Comparison of ENCODE assay signal across 1 cellular context in genomic region chr1:207321045-207321789, GRCh38.
TF ChIP-seq lines count a peak whose summit lies in the region.

Gene CD55 (plus strand): TSS chr1:207321678. CDS start chr1:207321766, 88 bp downstream.

TF ChIP-seq in K562, 482 proteins besides CTCF, POLR2A, EP300 and RAD21 (continued from another document):
- TF ChIP-seq RBM15 (IDR thresholded peaks at IDR 0.05; ENCODE audit: insufficient read depth, low read length) (no peak), NFYB (IDR thresholded peaks at IDR 0.05; ENCODE audit: extremely low read depth, insufficient read length) (no peak), SREBF1 (IDR thresholded peaks at IDR 0.05; ENCODE audit: borderline replicate concordance, low read depth, low read length) (no peak), ZNF354B (CRISPR knock-in tag; IDR thresholded peaks at IDR 0.05) (no peak), NFE2L1 (tag; IDR thresholded peaks at IDR 0.05; ENCODE audit: borderline replicate concordance, low read depth) (no peak), U2AF2 (optimal IDR thresholded peaks at IDR 0.05; ENCODE audit: low read depth, low read length) (no peak), MITF (IDR thresholded peaks at IDR 0.05) (peak; percentile 25; the same call in 1 of the 2 replicates), MIER1 (IDR thresholded peaks at IDR 0.05; ENCODE audit: low read depth) (no peak), ZBTB1 (CRISPR knock-in tag; IDR thresholded peaks at IDR 0.05; ENCODE audit: borderline replicate concordance, low read depth) (peak; percentile 98), ZNF384 (IDR thresholded peaks at IDR 0.05; ENCODE audit: low read depth, low read length) (no peak; the same call in 1 of the 2 replicates), IFI16 (CRISPR knock-in tag; IDR thresholded peaks at IDR 0.05) (no peak), NUFIP1 (IDR thresholded peaks at IDR 0.05; ENCODE audit: partially characterized antibody) (no peak), ATF3 (IDR thresholded peaks at IDR 0.05) (peak; percentile 85), ATF3 (CRISPR knock-in tag; conservative IDR thresholded peaks at IDR 0.05) (peak; percentile 68; the same call in 1 of the 2 replicates), CREB5 (CRISPR knock-in tag; IDR thresholded peaks at IDR 0.05) (no peak), ZSCAN29 (IDR thresholded peaks at IDR 0.05) (no peak), PYGO2 (tag; IDR thresholded peaks at IDR 0.05) (no peak), SNIP1 (IDR thresholded peaks at IDR 0.05; ENCODE audit: low read depth) (no peak), HMG20A (CRISPR knock-in tag; conservative IDR thresholded peaks at IDR 0.05) (no peak), ZNF518B (CRISPR knock-in tag; IDR thresholded peaks at IDR 0.05) (no peak), BCOR (IDR thresholded peaks at IDR 0.05) (peak; percentile 69; the same call in 1 of the 2 replicates), ZNF146 (CRISPR knock-in tag; IDR thresholded peaks at IDR 0.05; ENCODE audit: unreplicated experiment) (no peak), HES1 (IDR thresholded peaks at IDR 0.05; ENCODE audit: low read depth) (peak; percentile 82), NR3C1 (CRISPR knock-in tag; IDR thresholded peaks at IDR 0.05) (no peak), OTX1 (CRISPR knock-in tag; IDR thresholded peaks at IDR 0.05) (no peak), MXD1 (CRISPR knock-in tag; IDR thresholded peaks at IDR 0.05; ENCODE audit: borderline replicate concordance, poor library complexity, severe bottlenecking) (peak; percentile 27), MTA3 (IDR thresholded peaks at IDR 0.05; ENCODE audit: borderline replicate concordance) (peak; percentile 80; the same call in 1 of the 2 replicates), MBD2 (IDR thresholded peaks at IDR 0.05; ENCODE audit: borderline replicate concordance, low read depth) (0 out of 2 replicates have a peak, but pooled peaks have one; percentile 22), FOXP1 (CRISPR knock-in tag; IDR thresholded peaks at IDR 0.05) (peak; percentile 89), HDAC6 (IDR thresholded peaks at IDR 0.05; ENCODE audit: low read depth, low read length) (no peak), ZNF79 (CRISPR knock-in tag; IDR thresholded peaks at IDR 0.05; ENCODE audit: low read depth) (no peak), ZNF507 (tag; conservative IDR thresholded peaks at IDR 0.05) (no peak), HOXB6 (CRISPR knock-in tag; IDR thresholded peaks at IDR 0.05; ENCODE audit: borderline replicate concordance) (no peak), ZBTB43 (CRISPR knock-in tag; IDR thresholded peaks at IDR 0.05) (peak; percentile 58; the same call in 1 of the 2 replicates), ZNF347 (CRISPR knock-in tag; IDR thresholded peaks at IDR 0.05; ENCODE audit: low read depth) (no peak), ZBTB34 (CRISPR knock-in tag; IDR thresholded peaks at IDR 0.05) (no peak), GMEB1 (CRISPR knock-in tag; IDR thresholded peaks at IDR 0.05) (peak; percentile 57; the same call in 1 of the 2 replicates)
